8 cellular contexts compared by ENCODE assay signal in the genomic region with DNA sequence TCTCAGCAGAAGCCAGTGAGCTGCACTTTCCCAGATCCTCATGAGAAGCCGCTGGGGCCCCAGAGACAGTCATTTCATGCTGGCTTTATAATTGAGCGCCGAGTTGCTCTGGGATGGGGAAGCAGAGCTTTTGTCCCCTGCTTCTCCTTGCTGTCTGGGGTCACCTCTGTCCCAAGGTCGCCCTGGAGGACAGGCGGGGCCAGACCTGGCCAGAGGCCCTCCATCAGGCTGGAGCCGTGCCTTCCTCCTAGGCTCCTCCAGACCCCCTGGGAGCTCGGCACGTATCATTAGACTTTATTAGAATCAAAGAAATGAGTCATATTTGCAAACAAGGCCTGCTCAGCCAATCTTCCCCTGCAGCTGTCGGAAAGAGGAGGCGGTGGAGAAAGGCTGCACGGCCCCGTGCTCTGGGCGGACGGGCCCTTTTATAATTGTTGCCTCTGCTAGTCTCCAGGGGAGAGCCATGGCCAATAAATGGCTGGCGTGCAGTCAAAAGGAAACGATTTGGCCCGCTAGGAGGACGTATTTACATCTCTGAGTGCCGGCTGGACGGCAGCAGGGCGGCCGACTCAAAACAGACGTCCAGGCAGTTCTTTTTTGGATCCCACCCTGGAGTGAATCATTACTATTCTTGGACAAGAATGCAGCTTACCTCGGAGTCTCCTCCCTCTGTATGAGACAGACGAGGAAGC. TPM values are rescaled to one million over a fixed set of nuclear protein-coding genes. Genes with fewer than 3 reads are reported as not detected.
A peak's percentile ranks its signal among the peaks of the same experiment; 100 is the strongest.
DNase-seq lines count a peak whose midpoint lies in the region; ATAC-seq and TF ChIP-seq lines count a peak whose summit lies in the region.

No MANE protein-coding gene starts in this region.

- in situ Hi-C loops in gastrocnemius medialis (cut with MboI; ENCODE audit: low sequenced_read_pairs in 4 of 4), result loop anchor here in 2 of 4 donors (25.0 kb wide), 1 partner anchor 566 kb away; a partner anchor contains a TSS

- peak in 2 of 5 experiments; percentile 7 to 24 for TF ChIP-seq CTCF in gastrocnemius medialis (IDR thresholded peaks at IDR 0.05 in 4 of 5, conservative IDR thresholded peaks at IDR 0.05 in 1 of 5)
- no peak for TF ChIP-seq CTCF in activated CD8-positive, alpha-beta T cell treated with anti-CD3 and anti-CD28 coated beads for 36 hours (IDR thresholded peaks at IDR 0.05)

- H3K27ac ChIP-seq in right cardiac atrium (ENCODE audit: low read length) (peak overlapping the region; percentile 40), gastrocnemius medialis (peak overlapping the region; percentile 83 to 93 (median 88))

- no peaks in the 10 kb centered on the region for H3K9me3 Mint-ChIP-seq in activated CD8-positive, alpha-beta T cell treated with anti-CD3 and anti-CD28 coated beads for 36 hours

- intact Hi-C loops in right cardiac atrium (cut with DNase I), result loop anchor here in 2 of 4 donors (10.0 kb wide), 1 partner anchor 48 kb away; a partner anchor contains a TSS
- intact Hi-C loops in gastrocnemius medialis (cut with DNase I; ENCODE audit: low total_unique reads), result loop anchor here (2.0 to 5.0 kb wide), 4 partner anchors 18 to 166 kb away; a partner anchor contains a TSS
- intact Hi-C loops in activated CD8-positive, alpha-beta T cell treated with anti-CD3 and anti-CD28 coated beads for 36 hours (cut with micrococcal nuclease), result no loop called here

- H3K36me3 ChIP-seq in gastrocnemius medialis, result peaks cover 0 to 22% of the 10 kb centered on the region in 2 donors

- POLR2A ChIA-PET in activated CD8-positive, alpha-beta T cell treated with anti-CD3 and anti-CD28 coated beads for 36 hours (lab: Charles Lee), result no interaction called here

- no peaks in the 10 kb centered on the region for H3K9me3 ChIP-seq in right cardiac atrium (ENCODE audit: control insufficient read depth, low read length)
- no peaks in the 10 kb centered on the region for H3K9me3 ChIP-seq in gastrocnemius medialis

- peaks cover 28% of the 10 kb centered on the region for H3K36me3 Mint-ChIP-seq in activated CD8-positive, alpha-beta T cell treated with anti-CD3 and anti-CD28 coated beads for 36 hours (ENCODE audit: low read depth)

- WGBS in right cardiac atrium, result 18% methylated on average over 25 of the region's 25 CpGs

- H3K4me3 Mint-ChIP-seq in activated CD8-positive, alpha-beta T cell treated with anti-CD3 and anti-CD28 coated beads for 36 hours, result no peak overlapping the region

- CTCF ChIA-PET in activated CD8-positive, alpha-beta T cell treated with anti-CD3 and anti-CD28 coated beads for 36 hours (lab: Charles Lee), result no interaction called here

- no peaks in the 10 kb centered on the region for H3K27me3 Mint-ChIP-seq in activated CD8-positive, alpha-beta T cell treated with anti-CD3 and anti-CD28 coated beads for 36 hours

- H3K4me1 Mint-ChIP-seq in activated CD8-positive, alpha-beta T cell treated with anti-CD3 and anti-CD28 coated beads for 36 hours (ENCODE audit: low read depth), result no peaks in the 10 kb centered on the region

- peak; percentile 85 for DNase-seq in HT-29 (ENCODE audit: low spot score)
- peak; percentile 74 for DNase-seq in amniotic epithelial cell (ENCODE audit: low read depth)
- peak; percentile 94 to 96 (median 96) for DNase-seq in right cardiac atrium
- peak; percentile 77 to 92 for DNase-seq in gastrocnemius medialis
- no peak for DNase-seq in NCI-H524 (lab: John Stamatoyannopoulos, UW)
- DNase-seq in NAMALWA (ENCODE audit: low spot score), result no peak
- DNase-seq in activated CD8-positive, alpha-beta T cell treated with anti-CD3 and anti-CD28 coated beads for 36 hours, result no peak

- H3K27me3 ChIP-seq in right cardiac atrium (ENCODE audit: control insufficient read depth, insufficient read depth), result no peaks in the 10 kb centered on the region
- H3K27me3 ChIP-seq in gastrocnemius medialis, result no peaks in the 10 kb centered on the region

- peak; percentile 15 to 24 for TF ChIP-seq POLR2A in gastrocnemius medialis (IDR thresholded peaks at IDR 0.05)

- H3K4me1 ChIP-seq in right cardiac atrium (ENCODE audit: control insufficient read depth, insufficient read depth, low read length) (peaks cover 23% of the 10 kb centered on the region), gastrocnemius medialis (peaks cover 45% of the 10 kb centered on the region in 2 donors)

- H3K27ac Mint-ChIP-seq in activated CD8-positive, alpha-beta T cell treated with anti-CD3 and anti-CD28 coated beads for 36 hours, result no peak overlapping the region

- H3K4me3 ChIP-seq in right cardiac atrium (ENCODE audit: low read length) (no peak overlapping the region), gastrocnemius medialis (peak overlapping the region in 1 of 4 donors; percentile 19)

- peak; percentile 93 to 94 for ATAC-seq in right cardiac atrium
- peak; percentile 67 to 71 for ATAC-seq in gastrocnemius medialis
- ATAC-seq in activated CD8-positive, alpha-beta T cell treated with anti-CD3 and anti-CD28 coated beads for 36 hours, result no peak
- no peak for ATAC-seq in GM18517 (IDR thresholded peaks at IDR 0.05; ENCODE audit: unreplicated experiment)

RNA-seq across cellular contexts. Expression of a gene that starts 50.4 kb away (rescaled TPM):
- 51.5 and 55.3 TPM in 2 replicates for total RNA-seq in HT-29 (2014; rRNA removed; shearing (Covaris generic))
- 100 to 1,000 TPM in 1 of 4 donors, 10 to 100 TPM in 3; 21.3 to 106 (median 38.4) TPM for total RNA-seq in right cardiac atrium
- polyA plus RNA-seq in right cardiac atrium, result 23.7 TPM
- total RNA-seq in gastrocnemius medialis, result 100 to 1,000 TPM in 2 of 4 donors, 10 to 100 TPM in 2; 42.1 to 119 (median 88.7) TPM
- total RNA-seq in activated CD8-positive, alpha-beta T cell treated with anti-CD3 and anti-CD28 coated beads for 36 hours, result 10 to 100 TPM; 43.4 to 48.8 TPM

Comparison
In these comparisons a context has a peak if more than half of its experiments do, and no peak if none do; other contexts are left out.
1. DNase-seq: peak in HT-29 (single experiment), amniotic epithelial cell (single experiment), right cardiac atrium (3 of 3) and gastrocnemius medialis (2 of 2); none in NCI-H524 (0 of 2), NAMALWA (single experiment) and activated CD8-positive, alpha-beta T cell treated with anti-CD3 and anti-CD28 coated beads for 36 hours (single experiment).
2. ATAC-seq: peak in right cardiac atrium (2 of 2) and gastrocnemius medialis (2 of 2); none in activated CD8-positive, alpha-beta T cell treated with anti-CD3 and anti-CD28 coated beads for 36 hours (single experiment) and GM18517 (single experiment).